8 cellular contexts compared by ENCODE assay signal in genomic region chr6:32175711-32176475, GRCh38. TPM values are rescaled to one million over a fixed set of nuclear protein-coding genes. Genes with fewer than 3 reads are reported as not detected.
A peak's percentile ranks its signal among the peaks of the same experiment; 100 is the strongest.
DNase-seq lines count a peak whose midpoint lies in the region; ATAC-seq and TF ChIP-seq lines count a peak whose summit lies in the region.

Gene AGPAT1 (minus strand): TSS chr6:32176084. CDS start chr6:32171496, 4,588 bp downstream.

- H3K9me3 ChIP-seq in esophagus muscularis mucosa (no peaks in the 10 kb centered on the region), muscle layer of duodenum (ENCODE audit: control insufficient read depth in 1 of 2, low read length in 2 of 2) (no peaks in the 10 kb centered on the region)

- DNase-seq in COLO668 (lab: John Stamatoyannopoulos, UW; ENCODE audit: unreplicated experiment) (peak; percentile 93), LNCaP clone FGC (ENCODE audit: low read depth) (peak; percentile 90), RPMI7951 (ENCODE audit: low read depth) (peak; percentile 98), activated T-helper 1 cell treated with Interleukin-2 at 50 U/mL for 16 hours (ENCODE audit: low read depth) (peak; percentile 93), esophagus muscularis mucosa (ENCODE audit: extremely low spot score) (peak; percentile 98)
- DNase-seq in stimulated activated CD8-positive, alpha-beta memory T cell treated with anti-CD3 and anti-CD28 coated beads, Interleukin-7, amount 100 ng/mL, for 1 hour (ENCODE audit: low read depth in 2 of 2): peak; percentile 93 to 95

- H3K36me3 ChIP-seq in esophagus muscularis mucosa: peaks cover 0 to 20% (median 17%) of the 10 kb centered on the region in 4 donors
- H3K36me3 ChIP-seq in muscle layer of duodenum (ENCODE audit: control insufficient read depth in 1 of 2, insufficient read depth in 2 of 2, low read length in 2 of 2): peaks cover 7 to 14% of the 10 kb centered on the region in 2 donors

- no peak for TF ChIP-seq CTCF in LNCaP clone FGC (IDR thresholded peaks at IDR 0.05; ENCODE audit: control insufficient read depth, extremely low read depth, insufficient read depth)
- TF ChIP-seq CTCF in esophagus muscularis mucosa (IDR thresholded peaks at IDR 0.05): no peak

- under 1% methylated on average over 21 of the region's 27 CpGs for WGBS in esophagus muscularis mucosa

- no peaks in the 10 kb centered on the region for H3K27me3 ChIP-seq in esophagus muscularis mucosa
- H3K27me3 ChIP-seq in muscle layer of duodenum (ENCODE audit: low read depth, low read length): no peaks in the 10 kb centered on the region

- H3K4me1 ChIP-seq in esophagus muscularis mucosa (peaks cover 39 to 69% (median 68%) of the 10 kb centered on the region in 4 donors), muscle layer of duodenum (ENCODE audit: control insufficient read depth in 1 of 2, insufficient read depth in 2 of 2, low read length in 2 of 2) (peaks cover 35 to 48% of the 10 kb centered on the region in 2 donors)

- TF ChIP-seq EP300 in esophagus muscularis mucosa (IDR thresholded peaks at IDR 0.05): no peak

- H3K27ac ChIP-seq in esophagus muscularis mucosa (replicated peaks in 1 of 4) (peak within 1 kb of the TSS; percentile 94 to 99 (median 96)), muscle layer of duodenum (ENCODE audit: low read length) (peak within 1 kb of the TSS; percentile 99)

- ATAC-seq in GM21529 (IDR thresholded peaks at IDR 0.05; ENCODE audit: unreplicated experiment): peak; percentile 47

- intact Hi-C loops in esophagus muscularis mucosa (cut with DNase I): no loop called here

- H3K4me3 ChIP-seq in LNCaP clone FGC (ENCODE audit: low read depth, low read length) (peak within 1 kb of the TSS; percentile 99), esophagus muscularis mucosa (peak within 1 kb of the TSS; percentile 74 to 93 (median 80)), muscle layer of duodenum (ENCODE audit: low read depth in 1 of 2, low read length in 2 of 2) (peak within 1 kb of the TSS; percentile 80 to 84)

- TF ChIP-seq POLR2A in esophagus muscularis mucosa (IDR thresholded peaks at IDR 0.05; ENCODE audit: low read depth): no peak

RNA-seq across cellular contexts. Expression of gene AGPAT1, which starts in this region (rescaled TPM):
- 59.4 and 82.3 TPM in 2 replicates for total RNA-seq in RPMI7951 (2014; rRNA removed; shearing (Covaris generic))
- 10 to 100 TPM; 52.7 to 76.7 (median 68.9) TPM for total RNA-seq in esophagus muscularis mucosa

Comparison
In these comparisons a context has a peak if more than half of its experiments do, and no peak if none do; other contexts are left out.
1. Peak in every context shown above with its lines: DNase-seq, ATAC-seq, H3K4me3 ChIP-seq and H3K27ac ChIP-seq.